Comparison of ENCODE assay signal across 8 cellular contexts in the genomic region with DNA sequence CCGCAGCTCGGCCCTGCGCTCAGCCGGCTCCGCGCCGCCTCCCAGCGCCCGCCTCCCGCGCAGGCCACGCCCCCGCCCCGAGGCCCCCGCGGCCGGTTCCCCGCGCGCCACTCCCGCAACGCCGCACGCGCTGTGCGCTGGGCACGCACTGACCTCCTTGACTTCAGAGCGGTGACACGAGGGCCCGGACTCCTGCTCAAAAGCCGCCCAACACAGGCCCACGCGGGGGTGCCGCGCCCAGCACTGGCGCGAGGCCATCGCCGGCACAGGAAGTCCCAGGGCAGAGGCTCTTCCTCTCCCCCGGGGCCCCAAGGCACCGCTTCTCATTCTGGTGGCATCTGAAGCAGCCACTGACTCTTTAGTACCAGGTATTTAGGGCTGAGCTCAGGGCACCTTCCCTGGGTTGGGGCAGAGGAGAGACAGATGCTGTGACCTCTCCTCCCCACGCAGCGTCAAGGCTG. TPM values are rescaled to one million over a fixed set of nuclear protein-coding genes. Genes with fewer than 3 reads are reported as not detected.
A peak's percentile ranks its signal among the peaks of the same experiment; 100 is the strongest.
DNase-seq lines count a peak whose midpoint lies in the region; ATAC-seq and TF ChIP-seq lines count a peak whose summit lies in the region.

No MANE protein-coding gene starts in this region.

- no peaks in the 10 kb centered on the region for H3K9me3 ChIP-seq in MG63

- H3K4me3 ChIP-seq in MG63: peak overlapping the region; percentile 70
- H3K4me3 ChIP-seq in choroid plexus epithelial cell (ENCODE audit: low read depth, low read length): peak overlapping the region; percentile 64
- peak overlapping the region; percentile 37 for H3K4me3 ChIP-seq in lower leg skin (ENCODE audit: low read depth, poor library complexity, severe bottlenecking)

- peak; percentile 66 for DNase-seq in EL
- DNase-seq in MG63: peak; percentile 72
- DNase-seq in activated CD4-positive, alpha-beta T cell treated with anti-CD3 and anti-CD28 coated beads for 1 hour: peak; percentile 51
- no peak for DNase-seq in choroid plexus epithelial cell (ENCODE audit: low read depth)
- peak in 1 of 2 donors; percentile 95 for DNase-seq in lower leg skin (ENCODE audit: low spot score in 2 of 2)
- DNase-seq in stimulated activated CD4-positive, alpha-beta T cell treated with anti-CD3 and anti-CD28 coated beads, TNF-alpha, amount 100 ng/mL, for 24 hours (ENCODE audit: low read depth in 3 of 3): peak; percentile 32 to 64 (median 45)
- DNase-seq in NCI-H510A (lab: John Stamatoyannopoulos, UW): no peak

- peak; percentile 37 for ATAC-seq in GM21717 (IDR thresholded peaks at IDR 0.05; ENCODE audit: unreplicated experiment)

- no peak for TF ChIP-seq POLR2A in lower leg skin (IDR thresholded peaks at IDR 0.05)

- intact Hi-C loops in lower leg skin (cut with DNase I; ENCODE audit: low total_unique reads): no loop called here

- H3K36me3 ChIP-seq in MG63: peaks cover 7% of the 10 kb centered on the region

- no peaks in the 10 kb centered on the region for H3K27me3 ChIP-seq in MG63

- TF ChIP-seq CTCF in choroid plexus epithelial cell (conservative IDR thresholded peaks at IDR 0.05; ENCODE audit: low read depth, low read length) (no peak), lower leg skin (IDR thresholded peaks at IDR 0.05) (no peak)

- WGBS in lower leg skin, 2 donors: 0 to 1% methylated on average over 2 to 15 of the region's 43 CpGs

RNA-seq across cellular contexts. Expression of gene TNK2, which starts 12.4 kb away (rescaled TPM):
- 6.3 and 22.2 TPM in 2 replicates for total RNA-seq in MG63 (2014; rRNA removed; shearing (Covaris generic); ENCODE audit: low replicate concordance)
- 100 to 1,000 TPM in 1 of 4 donors, 10 to 100 TPM in 3; 42.3 to 105 (median 53.1) TPM for total RNA-seq in lower leg skin

Comparison
In these comparisons a context has a peak if more than half of its experiments do, and no peak if none do; other contexts are left out.
1. DNase-seq: peak in EL (single experiment), MG63 (single experiment), activated CD4-positive, alpha-beta T cell treated with anti-CD3 and anti-CD28 coated beads for 1 hour (single experiment) and stimulated activated CD4-positive, alpha-beta T cell treated with anti-CD3 and anti-CD28 coated beads, TNF-alpha, amount 100 ng/mL, for 24 hours (3 of 3); none in choroid plexus epithelial cell (single experiment) and NCI-H510A (single experiment).
2. Peak in every context shown above with its lines, with median percentiles within 50 percentile points of each other: H3K4me3 ChIP-seq.